8 cellular contexts compared by ENCODE assay signal in genomic region chr17:77375917-77376651, GRCh38.
DNase-seq lines count a peak whose midpoint lies in the region; ATAC-seq and TF ChIP-seq lines count a peak whose summit lies in the region.

No MANE protein-coding gene starts in this region.

- H3K27ac ChIP-seq in CD4-positive, alpha-beta memory T cell (ENCODE audit: low read depth, low read length), result peak overlapping the region; percentile 68
- H3K27ac ChIP-seq in thoracic aorta, result peak overlapping the region; percentile 93 to 94

- POLR2A ChIA-PET in CD4-positive, alpha-beta memory T cell (lab: Charles Lee; ENCODE audit: partially characterized antibody), result interaction anchor here (0.9 to 97.0 kb wide), 25 partner anchors 10 to 754 kb away, joined by 3 to 6031 read pairs (median 5); partner anchors contain the start of genes TMC8 and TNRC6C

- intact Hi-C loops in CD4-positive, alpha-beta memory T cell (cut with micrococcal nuclease), result no loop called here

- peak; percentile 73 to 81 (median 79) for DNase-seq in CD4-positive, alpha-beta memory T cell
- DNase-seq in T-helper 9 cell (peak; percentile 55), cardiac fibroblast (ENCODE audit: low read depth in 2 of 2) (peak; percentile 61 to 85), naive B cell (no peak), thoracic aorta (ENCODE audit: low spot score) (no peak), COLO829 (ENCODE audit: low spot score) (no peak), HuH-7.5 (ENCODE audit: low spot score) (no peak), DMS153 treated with DMSO at 0.1 percent for 48 hours (lab: John Stamatoyannopoulos, UW; ENCODE audit: unreplicated experiment) (no peak)

- H3K27me3 ChIP-seq in CD4-positive, alpha-beta memory T cell (ENCODE audit: insufficient read depth, low read length), result no peaks in the 10 kb centered on the region
- H3K27me3 ChIP-seq in thoracic aorta (replicated peaks; ENCODE audit: insufficient read depth), result no peaks in the 10 kb centered on the region

- peak overlapping the region; percentile 86 to 95 for H3K4me3 ChIP-seq in CD4-positive, alpha-beta memory T cell (ENCODE audit: low read length in 2 of 2)
- peak overlapping the region; percentile 75 to 80 for H3K4me3 ChIP-seq in cardiac fibroblast (replicated peaks in 1 of 2; ENCODE audit: low read depth in 2 of 2, low read length in 2 of 2)
- H3K4me3 ChIP-seq in thoracic aorta, result peak overlapping the region; percentile 91

- H3K27ac Mint-ChIP-seq in CD4-positive, alpha-beta memory T cell, result peak overlapping the region; percentile 97 to 100 (median 99)
- peak overlapping the region; percentile 44 to 94 (median 79) for H3K27ac Mint-ChIP-seq in naive B cell

- H3K4me1 Mint-ChIP-seq in CD4-positive, alpha-beta memory T cell, result peaks cover 44 to 89% (median 68%) of the 10 kb centered on the region in 4 donors
- H3K4me1 Mint-ChIP-seq in naive B cell, result peaks cover 43 to 67% (median 66%) of the 10 kb centered on the region in 3 donors

- CTCF ChIA-PET in CD4-positive, alpha-beta memory T cell (lab: Charles Lee; ENCODE audit: partially characterized antibody), result interaction anchor here (0.8 to 4.6 kb wide), 18 partner anchors 10 to 119 kb away, joined by 3 to 63 read pairs (median 4); no protein-coding TSS in a partner anchor

- peak overlapping the region; percentile 100 for H3K4me3 Mint-ChIP-seq in CD4-positive, alpha-beta memory T cell
- H3K4me3 Mint-ChIP-seq in naive B cell, result peak overlapping the region; percentile 6 to 100 (median 98)

- H3K36me3 Mint-ChIP-seq in CD4-positive, alpha-beta memory T cell, result peaks cover 3 to 30% of the 10 kb centered on the region in 2 donors
- no peaks in the 10 kb centered on the region for H3K36me3 Mint-ChIP-seq in naive B cell

- H3K27me3 Mint-ChIP-seq in CD4-positive, alpha-beta memory T cell, result no peaks in the 10 kb centered on the region
- no peaks in the 10 kb centered on the region for H3K27me3 Mint-ChIP-seq in naive B cell

- peaks cover 81% of the 10 kb centered on the region for H3K4me1 ChIP-seq in CD4-positive, alpha-beta memory T cell (ENCODE audit: insufficient read depth, low read length)
- peaks cover 64 to 82% of the 10 kb centered on the region in 2 donors for H3K4me1 ChIP-seq in thoracic aorta (ENCODE audit: control insufficient read depth in 1 of 2, low read depth in 2 of 2)

- no peaks in the 10 kb centered on the region for H3K36me3 ChIP-seq in CD4-positive, alpha-beta memory T cell (ENCODE audit: insufficient read depth, low read length)
- no peaks in the 10 kb centered on the region for H3K36me3 ChIP-seq in thoracic aorta

- TF ChIP-seq CTCF in cardiac fibroblast (IDR thresholded peaks at IDR 0.05; ENCODE audit: low read depth, low read length) (no peak), thoracic aorta (IDR thresholded peaks at IDR 0.05) (no peak)

- H3K9me3 Mint-ChIP-seq in CD4-positive, alpha-beta memory T cell, result no peaks in the 10 kb centered on the region
- no peaks in the 10 kb centered on the region for H3K9me3 Mint-ChIP-seq in naive B cell

- H3K9me3 ChIP-seq in CD4-positive, alpha-beta memory T cell (ENCODE audit: control insufficient read depth in 1 of 2, low read length in 2 of 2), result no peaks in the 10 kb centered on the region
- no peaks in the 10 kb centered on the region for H3K9me3 ChIP-seq in thoracic aorta

- ATAC-seq in naive B cell (ENCODE audit: low read depth in 2 of 2) (no peak), thoracic aorta (ENCODE audit: insufficient number of reproducible peaks, low FRiP score, low read depth) (no peak)

Comparison
In these comparisons a context has a peak if more than half of its experiments do, and no peak if none do; other contexts are left out.
1. DNase-seq: peak in CD4-positive, alpha-beta memory T cell (5 of 5), T-helper 9 cell (single experiment) and cardiac fibroblast (2 of 2); none in naive B cell (single experiment), thoracic aorta (single experiment), COLO829 (single experiment), HuH-7.5 (single experiment) and DMS153 treated with DMSO at 0.1 percent for 48 hours (single experiment).
2. Peak in every context shown above with its lines, with median percentiles within 50 percentile points of each other: H3K4me3 ChIP-seq.